In the genomic region with DNA sequence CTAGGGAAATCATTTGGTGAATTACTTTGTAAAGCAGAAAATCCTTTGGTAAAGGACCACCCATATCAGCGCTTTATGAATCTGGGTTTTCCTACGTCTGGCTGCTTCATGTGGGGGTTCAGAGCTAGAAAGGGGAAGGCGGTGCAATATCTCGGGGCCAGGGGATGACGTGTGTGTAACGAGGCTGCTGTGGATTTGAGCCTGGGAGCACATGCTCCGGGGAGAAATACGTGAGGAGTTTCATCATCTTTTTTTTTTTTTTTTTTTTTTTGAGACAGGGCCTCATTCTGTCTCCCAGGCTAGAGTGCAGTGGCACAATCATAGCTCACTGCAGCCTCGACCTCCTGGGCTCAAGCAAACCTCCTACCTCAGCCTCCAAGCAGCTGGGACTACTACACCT, we compare ENCODE assay signal across 1 cellular context.
TF ChIP-seq lines count a peak whose summit lies in the region.

No MANE protein-coding gene starts in this region.

TF ChIP-seq in HepG2, 621 proteins besides CTCF, POLR2A, EP300 and RAD21:
- peak; percentile 86 for TF ChIP-seq ZNF770 (CRISPR knock-in tag; IDR thresholded peaks at IDR 0.05)
- no peak for TF ChIP-seq ZFP82 (CRISPR knock-in tag; IDR thresholded peaks at IDR 0.05; ENCODE audit: borderline replicate concordance)
